Comparison of ENCODE assay signal across 11 cellular contexts in genomic region chr18:52670903-52671302, GRCh38.
DNase-seq lines count a peak whose midpoint lies in the region; TF ChIP-seq lines count a peak whose summit lies in the region.
"Had no signal": no experiment of that assay in that cellular context is flagged by ENCODE, and none has a peak within 500 bp of the region (broad histone marks: within the 10 kb centered on the region; RNA-seq: fewer than 3 reads in every experiment).

No MANE protein-coding gene starts in this region.

- H3K27me3 ChIP-seq in dorsolateral prefrontal cortex, result no peaks in the 10 kb centered on the region
- H3K27me3 ChIP-seq: spleen, transverse colon had no signal

- TF ChIP-seq CTCF in dorsolateral prefrontal cortex (IDR thresholded peaks at IDR 0.05 in 54 of 56, conservative IDR thresholded peaks at IDR 0.05 in 2 of 56; ENCODE audit: low read depth in 1 of 56, partially characterized antibody in 56 of 56), result peak in 54 of 56 donors; percentile 18 to 75 (median 51)

- DNase-seq in NCI-H2081 (lab: John Stamatoyannopoulos, UW), result peak; percentile 5 to 9
- DNase-seq in NCI-H2081 treated with DMSO at 0.1 percent for 48 hours (lab: John Stamatoyannopoulos, UW), result no peak
- peak; percentile 21 for DNase-seq in NCI-H345 treated with DMSO at 0.1 percent for 48 hours (lab: John Stamatoyannopoulos, UW; ENCODE audit: unreplicated experiment)
- DNase-seq in dorsolateral prefrontal cortex, result no peak
- DNase-seq in superior temporal gyrus (ENCODE audit: extremely low spot score), result peak; percentile 78
- DNase-seq in mucosa of gallbladder (ENCODE audit: low spot score), result no peak
- no peak for DNase-seq in NCI-H2196 (lab: John Stamatoyannopoulos, UW; ENCODE audit: unreplicated experiment)
- no peak for DNase-seq in stimulated activated CD4-positive, alpha-beta T cell treated with anti-CD3 and anti-CD28 coated beads, Interleukin-2, amount 100 ng/mL, for 24 hours
- DNase-seq: activated naive CD8-positive, alpha-beta T cell treated with anti-CD3 and anti-CD28 coated beads, Interleukin-2, amount 10 ng/mL, durations not matched to agents 7 days and 5 days; spleen; transverse colon had no signal

- H3K4me3 ChIP-seq in dorsolateral prefrontal cortex, result no peak overlapping the region
- H3K4me3 ChIP-seq: spleen, transverse colon had no signal

- intact Hi-C loops in dorsolateral prefrontal cortex (cut with DNase I), result loop anchor here in 1 of 2 donors (1.0 to 5.0 kb wide), 2 partner anchors 334 to 1003 kb away; no protein-coding TSS in a partner anchor

- H3K27ac ChIP-seq in dorsolateral prefrontal cortex, result no peak overlapping the region
- H3K27ac ChIP-seq: spleen, transverse colon had no signal

Comparison
In these comparisons a context has a peak if more than half of its experiments do, and no peak if none do; other contexts are left out.
1. DNase-seq: peak in NCI-H2081 (2 of 2), NCI-H345 treated with DMSO at 0.1 percent for 48 hours (single experiment) and superior temporal gyrus (single experiment); none in NCI-H2081 treated with DMSO at 0.1 percent for 48 hours (single experiment), dorsolateral prefrontal cortex (0 of 10), mucosa of gallbladder (single experiment), NCI-H2196 (single experiment) and stimulated activated CD4-positive, alpha-beta T cell treated with anti-CD3 and anti-CD28 coated beads, Interleukin-2, amount 100 ng/mL, for 24 hours (0 of 2).